7 cellular contexts compared by ENCODE assay signal in genomic region chr5:2284678-2285077, GRCh38.
"Had no signal": no experiment of that assay in that cellular context is flagged by ENCODE, and none has a peak within 500 bp of the region (broad histone marks: within the 10 kb centered on the region; RNA-seq: fewer than 3 reads in every experiment).

No MANE protein-coding gene starts in this region.

- H3K36me3 ChIP-seq: HAP-1 had no signal

- H3K4me1 ChIP-seq: HAP-1 had no signal

- H3K27ac ChIP-seq: GM23248 had no signal

- DNase-seq: GM23248, GOT3, H7, HFFc6, IMR-90 had no signal

- H3K9me3 ChIP-seq: HAP-1 had no signal

- H3K4me3 ChIP-seq: GM23248, HAP-1, K562 had no signal
